Comparison of ENCODE assay signal across 1 cellular context in genomic region chr1:30936541-30937171, GRCh38.
TF ChIP-seq lines count a peak whose summit lies in the region.

No MANE protein-coding gene starts in this region.

TF ChIP-seq in K562, 482 proteins besides CTCF, POLR2A, EP300 and RAD21:
- TF ChIP-seq POLR2G (IDR thresholded peaks at IDR 0.05; ENCODE audit: low read depth, low read length) (0 out of 2 replicates have a peak, but pooled peaks have one; percentile 30), RBM22 (IDR thresholded peaks at IDR 0.05; ENCODE audit: low read depth, low read length, poor library complexity, severe bottlenecking) (peak; percentile 66), GATAD2B (IDR thresholded peaks at IDR 0.05; ENCODE audit: borderline replicate concordance) (no peak), RBM14 (IDR thresholded peaks at IDR 0.05; ENCODE audit: borderline replicate concordance, insufficient read depth, low read depth, low read length) (no peak), RFX1 (IDR thresholded peaks at IDR 0.05) (no peak), ZFP36 (IDR thresholded peaks at IDR 0.05; ENCODE audit: low read depth, low read length, partially characterized antibody) (no peak)
